36 cellular contexts compared by ENCODE assay signal in genomic region chr1:248215880-248216279, GRCh38. TPM values are rescaled to one million over a fixed set of nuclear protein-coding genes. Genes with fewer than 3 reads are reported as not detected.
"Had no signal": no experiment of that assay in that cellular context is flagged by ENCODE, and none has a peak within 500 bp of the region (broad histone marks: within the 10 kb centered on the region; RNA-seq: fewer than 3 reads in every experiment).

No MANE protein-coding gene starts in this region.

- DNase-seq: naive thymus-derived CD4-positive, alpha-beta T cell; natural killer cell; occipital lobe; ovary; posterior cingulate gyrus; psoas muscle; right cardiac atrium; spleen; stimulated activated CD4-positive, alpha-beta T cell treated with anti-CD3 and anti-CD28 coated beads, Interleukin-12 subunit alpha, Interleukin-12 subunit beta, amount 100 ng/mL, for 4 hours; stimulated activated CD4-positive, alpha-beta T cell treated with anti-CD3 and anti-CD28 coated beads, Interleukin-1b, Interleukin-23, amount 100 ng/mL, for 48 hours; stimulated activated CD4-positive, alpha-beta T cell treated with anti-CD3 and anti-CD28 coated beads, Interleukin-4, amount 100 ng/mL, for 1 hour; stimulated activated CD4-positive, alpha-beta T cell treated with anti-CD3 and anti-CD28 coated beads, Interleukin-4, amount 100 ng/mL, for 4 hours; stimulated activated CD8-positive, alpha-beta memory T cell treated with anti-CD3 and anti-CD28 coated beads, Interleukin-4, amount 100 ng/mL, for 48 hours; stimulated activated naive CD4-positive, alpha-beta T cell; stimulated activated naive CD8-positive, alpha-beta T cell treated with anti-CD3 and anti-CD28 coated beads, Interleukin-15, amount 100 ng/mL, for 72 hours; stimulated activated naive CD8-positive, alpha-beta T cell treated with anti-CD3 and anti-CD28 coated beads, Interleukin-15, Interleukin-2, amounts not matched to agents 100 U/mL and 50 U/mL, for 24 hours; substantia nigra; testis; trophoblast cell; upper lobe of left lung had no signal

- H3K4me3 ChIP-seq: neural progenitor cell, ovary, psoas muscle, skin epidermis, smooth muscle cell, spleen, suprapubic skin, testis, tibial nerve, upper lobe of left lung, vagina had no signal

- H3K36me3 ChIP-seq: neural progenitor cell, ovary, spleen, suprapubic skin, tibial nerve, upper lobe of left lung, vagina had no signal

- H3K79me2 ChIP-seq: parathyroid adenoma had no signal

- H3K9me3 ChIP-seq: ovary, psoas muscle, suprapubic skin, testis, tibial nerve, upper lobe of left lung, vagina had no signal

- H3K4me2 ChIP-seq: neural progenitor cell, smooth muscle cell had no signal

- H3K9ac ChIP-seq: neural progenitor cell, parathyroid adenoma had no signal

- H3K4me1 ChIP-seq: neural progenitor cell, parathyroid adenoma, psoas muscle, spleen, suprapubic skin, testis, tibial nerve, upper lobe of left lung, vagina had no signal

- FAIRE-seq: urothelium cell line had no signal

- H2AFZ ChIP-seq: neural progenitor cell, parathyroid adenoma had no signal

- H3K27me3 ChIP-seq: neural progenitor cell, ovary, spleen, suprapubic skin, testis, tibial nerve, upper lobe of left lung, vagina had no signal

- ATAC-seq: naive thymus-derived CD4-positive, alpha-beta T cell; natural killer cell; psoas muscle; right cardiac atrium; sciatic nerve; stimulated activated memory B cell treated with anti-CD40 and anti-IgM and Interleukin-4, amounts not matched to agents 10 μg/mL and 1 μg/mL and 100 μg/mL, for 72 hours; stimulated activated naive CD8-positive, alpha-beta T cell treated with anti-CD3 and anti-CD28 coated beads, Interleukin-15, amount 100 ng/mL, for 72 hours; stimulated activated naive CD8-positive, alpha-beta T cell treated with anti-CD3 and anti-CD28 coated beads, Interleukin-15, Interleukin-2, amounts not matched to agents 100 U/mL and 50 U/mL, for 24 hours had no signal

- H3K27ac ChIP-seq: neural progenitor cell, ovary, parathyroid adenoma, psoas muscle, skin epidermis, spleen, suprapubic skin, testis, tibial nerve, upper lobe of left lung, vagina had no signal

RNA-seq across cellular contexts. Expression of gene OR2M4, which starts 15.3 kb away (rescaled TPM):
- total RNA-seq: naive thymus-derived CD4-positive, alpha-beta T cell; natural killer cell; osteoblast; progenitor cell of endocrine pancreas; psoas muscle; renal cortical epithelial cell; right cardiac atrium; sciatic nerve; smooth muscle cell; spleen; suprapubic skin; upper lobe of left lung; ureter; vagina had no signal
- polyA plus RNA-seq: naive thymus-derived CD4-positive, alpha-beta T cell; neural cell; ovary; psoas muscle; right cardiac atrium; smooth muscle cell had no signal

RNA-seq across cellular contexts. Expression of gene OR2M3, which starts 18.8 kb away (rescaled TPM):
- total RNA-seq: natural killer cell, osteoblast, progenitor cell of endocrine pancreas, psoas muscle, renal cortical epithelial cell, right cardiac atrium, smooth muscle cell, suprapubic skin, tibial nerve, upper lobe of left lung, ureter, vagina had no signal
- polyA plus RNA-seq: naive thymus-derived CD4-positive, alpha-beta T cell; neural cell; ovary; psoas muscle; right cardiac atrium; smooth muscle cell; spleen; thymus had no signal

RNA-seq across cellular contexts. Expression of gene OR2M2, which starts 41.3 kb away (rescaled TPM):
- total RNA-seq: naive thymus-derived CD4-positive, alpha-beta T cell; natural killer cell; occipital lobe; osteoblast; ovary; progenitor cell of endocrine pancreas; psoas muscle; renal cortical epithelial cell; right cardiac atrium; sciatic nerve; smooth muscle cell; spleen; suprapubic skin; testis; tibial nerve; upper lobe of left lung; ureter; vagina had no signal
- polyA plus RNA-seq: naive thymus-derived CD4-positive, alpha-beta T cell; neural cell; ovary; psoas muscle; right cardiac atrium; smooth muscle cell; spleen; thymus had no signal
